ENCODE assay signal across 1 cellular context in the genomic region with DNA sequence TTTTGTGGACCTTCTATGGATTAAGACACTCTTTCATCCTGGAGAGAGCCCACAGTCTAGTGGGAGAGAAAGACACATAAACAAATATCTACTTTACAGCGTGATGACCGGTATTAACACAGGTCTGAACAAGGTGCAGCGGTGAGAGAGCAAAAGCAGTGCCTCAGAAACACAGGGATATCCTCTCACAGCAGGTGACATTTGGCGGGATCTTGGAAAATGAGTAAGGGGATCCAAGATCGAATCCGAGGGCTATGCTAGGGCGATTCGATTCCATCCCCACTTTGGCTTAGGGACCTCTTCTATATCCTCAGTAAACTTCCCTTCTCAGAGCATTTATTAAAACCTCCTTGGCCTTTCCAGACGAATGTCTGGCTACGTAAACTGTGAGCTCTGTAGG.
TF ChIP-seq lines count a peak whose summit lies in the region.

No MANE protein-coding gene starts in this region.

TF ChIP-seq in GM12878, 131 proteins besides CTCF, POLR2A, EP300 and RAD21:
- TF ChIP-seq EZH2 (IDR thresholded peaks at IDR 0.05; ENCODE audit: borderline replicate concordance, control insufficient read depth, low read depth, low read length), result no peak
- TF ChIP-seq MXI1 (IDR thresholded peaks at IDR 0.05; ENCODE audit: low read depth, low read length), result no peak
- no peak for TF ChIP-seq CHD1 (IDR thresholded peaks at IDR 0.05; ENCODE audit: low read depth, low read length)
- TF ChIP-seq TAF1 (IDR thresholded peaks at IDR 0.05; ENCODE audit: borderline replicate concordance, low read depth, low read length), result no peak
- TF ChIP-seq BHLHE40 (IDR thresholded peaks at IDR 0.05; ENCODE audit: borderline replicate concordance in 1 of 2, low read depth in 2 of 2, low read length in 1 of 2), result no peak
- no peak for TF ChIP-seq MEF2A (IDR thresholded peaks at IDR 0.05; ENCODE audit: insufficient read depth, low read depth, low read length)
- no peak for TF ChIP-seq HCFC1 (IDR thresholded peaks at IDR 0.05; ENCODE audit: low read length)
- TF ChIP-seq, protein P1, sequence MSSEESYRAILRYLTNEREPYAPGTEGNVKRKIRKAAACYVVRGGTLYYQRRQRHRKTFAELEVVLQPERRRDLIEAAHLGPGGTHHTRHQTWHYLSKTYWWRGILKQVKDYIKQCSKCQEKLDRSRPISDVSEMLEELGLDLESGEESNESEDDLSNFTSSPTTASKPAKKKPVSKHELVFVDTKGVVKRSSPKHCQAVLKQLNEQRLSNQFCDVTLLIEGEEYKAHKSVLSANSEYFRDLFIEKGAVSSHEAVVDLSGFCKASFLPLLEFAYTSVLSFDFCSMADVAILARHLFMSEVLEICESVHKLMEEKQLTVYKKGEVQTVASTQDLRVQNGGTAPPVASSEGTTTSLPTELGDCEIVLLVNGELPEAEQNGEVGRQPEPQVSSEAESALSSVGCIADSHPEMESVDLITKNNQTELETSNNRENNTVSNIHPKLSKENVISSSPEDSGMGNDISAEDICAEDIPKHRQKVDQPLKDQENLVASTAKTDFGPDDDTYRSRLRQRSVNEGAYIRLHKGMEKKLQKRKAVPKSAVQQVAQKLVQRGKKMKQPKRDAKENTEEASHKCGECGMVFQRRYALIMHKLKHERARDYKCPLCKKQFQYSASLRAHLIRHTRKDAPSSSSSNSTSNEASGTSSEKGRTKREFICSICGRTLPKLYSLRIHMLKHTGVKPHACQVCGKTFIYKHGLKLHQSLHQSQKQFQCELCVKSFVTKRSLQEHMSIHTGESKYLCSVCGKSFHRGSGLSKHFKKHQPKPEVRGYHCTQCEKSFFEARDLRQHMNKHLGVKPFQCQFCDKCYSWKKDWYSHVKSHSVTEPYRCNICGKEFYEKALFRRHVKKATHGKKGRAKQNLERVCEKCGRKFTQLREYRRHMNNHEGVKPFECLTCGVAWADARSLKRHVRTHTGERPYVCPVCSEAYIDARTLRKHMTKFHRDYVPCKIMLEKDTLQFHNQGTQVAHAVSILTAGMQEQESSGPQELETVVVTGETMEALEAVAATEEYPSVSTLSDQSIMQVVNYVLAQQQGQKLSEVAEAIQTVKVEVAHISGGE (CRISPR knock-in tag; IDR thresholded peaks at IDR 0.05), result no peak
- no peak for TF ChIP-seq ZZZ3 (IDR thresholded peaks at IDR 0.05; ENCODE audit: control insufficient read depth, insufficient read length, low read depth)
- no peak for TF ChIP-seq IRF4 (IDR thresholded peaks at IDR 0.05; ENCODE audit: low read depth, low read length)
- TF ChIP-seq, protein P2, sequence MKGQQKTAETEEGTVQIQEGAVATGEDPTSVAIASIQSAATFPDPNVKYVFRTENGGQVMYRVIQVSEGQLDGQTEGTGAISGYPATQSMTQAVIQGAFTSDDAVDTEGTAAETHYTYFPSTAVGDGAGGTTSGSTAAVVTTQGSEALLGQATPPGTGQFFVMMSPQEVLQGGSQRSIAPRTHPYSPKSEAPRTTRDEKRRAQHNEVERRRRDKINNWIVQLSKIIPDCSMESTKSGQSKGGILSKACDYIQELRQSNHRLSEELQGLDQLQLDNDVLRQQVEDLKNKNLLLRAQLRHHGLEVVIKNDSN (IDR thresholded peaks at IDR 0.05; ENCODE audit: borderline replicate concordance, extremely low read length, insufficient read depth, low read depth, low read length), result no peak
- TF ChIP-seq, protein P3, sequence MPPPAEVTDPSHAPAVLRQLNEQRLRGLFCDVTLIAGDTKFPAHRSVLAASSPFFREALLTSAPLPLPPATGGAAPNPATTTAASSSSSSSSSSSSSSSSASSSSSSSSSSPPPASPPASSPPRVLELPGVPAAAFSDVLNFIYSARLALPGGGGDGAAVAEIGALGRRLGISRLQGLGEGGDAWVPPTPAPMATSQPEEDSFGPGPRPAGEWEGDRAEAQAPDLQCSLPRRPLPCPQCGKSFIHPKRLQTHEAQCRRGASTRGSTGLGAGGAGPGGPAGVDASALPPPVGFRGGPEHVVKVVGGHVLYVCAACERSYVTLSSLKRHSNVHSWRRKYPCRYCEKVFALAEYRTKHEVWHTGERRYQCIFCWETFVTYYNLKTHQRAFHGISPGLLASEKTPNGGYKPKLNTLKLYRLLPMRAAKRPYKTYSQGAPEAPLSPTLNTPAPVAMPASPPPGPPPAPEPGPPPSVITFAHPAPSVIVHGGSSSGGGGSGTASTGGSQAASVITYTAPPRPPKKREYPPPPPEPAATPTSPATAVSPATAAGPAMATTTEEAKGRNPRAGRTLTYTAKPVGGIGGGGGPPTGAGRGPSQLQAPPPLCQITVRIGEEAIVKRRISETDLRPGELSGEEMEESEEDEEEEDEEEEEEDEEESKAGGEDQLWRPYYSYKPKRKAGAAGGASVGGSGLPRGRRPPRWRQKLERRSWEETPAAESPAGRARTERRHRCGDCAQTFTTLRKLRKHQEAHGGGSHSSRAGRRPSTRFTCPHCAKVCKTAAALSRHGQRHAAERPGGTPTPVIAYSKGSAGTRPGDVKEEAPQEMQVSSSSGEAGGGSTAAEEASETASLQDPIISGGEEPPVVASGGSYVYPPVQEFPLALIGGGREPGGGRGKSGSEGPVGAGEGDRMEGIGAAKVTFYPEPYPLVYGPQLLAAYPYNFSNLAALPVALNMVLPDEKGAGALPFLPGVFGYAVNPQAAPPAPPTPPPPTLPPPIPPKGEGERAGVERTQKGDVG (CRISPR knock-in tag; IDR thresholded peaks at IDR 0.05), result no peak
- TF ChIP-seq, protein P4, sequence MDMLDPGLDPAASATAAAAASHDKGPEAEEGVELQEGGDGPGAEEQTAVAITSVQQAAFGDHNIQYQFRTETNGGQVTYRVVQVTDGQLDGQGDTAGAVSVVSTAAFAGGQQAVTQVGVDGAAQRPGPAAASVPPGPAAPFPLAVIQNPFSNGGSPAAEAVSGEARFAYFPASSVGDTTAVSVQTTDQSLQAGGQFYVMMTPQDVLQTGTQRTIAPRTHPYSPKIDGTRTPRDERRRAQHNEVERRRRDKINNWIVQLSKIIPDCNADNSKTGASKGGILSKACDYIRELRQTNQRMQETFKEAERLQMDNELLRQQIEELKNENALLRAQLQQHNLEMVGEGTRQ (IDR thresholded peaks at IDR 0.05; ENCODE audit: borderline replicate concordance, low read depth, low read length), result no peak
- TF ChIP-seq MYC (IDR thresholded peaks at IDR 0.05; ENCODE audit: insufficient read depth, insufficient read length, insufficient replicate concordance, low read length, severe bottlenecking), result no peak
- TF ChIP-seq GABPA (IDR thresholded peaks at IDR 0.05; ENCODE audit: low read depth), result no peak
- no peak for TF ChIP-seq TBL1XR1 (IDR thresholded peaks at IDR 0.05; ENCODE audit: low read depth, low read length)
- no peak for TF ChIP-seq NR2C2 (IDR thresholded peaks at IDR 0.05; ENCODE audit: borderline replicate concordance, control insufficient read depth, insufficient read length, low read depth)
